ENCODE assay signal across 14 cellular contexts in the genomic region with DNA sequence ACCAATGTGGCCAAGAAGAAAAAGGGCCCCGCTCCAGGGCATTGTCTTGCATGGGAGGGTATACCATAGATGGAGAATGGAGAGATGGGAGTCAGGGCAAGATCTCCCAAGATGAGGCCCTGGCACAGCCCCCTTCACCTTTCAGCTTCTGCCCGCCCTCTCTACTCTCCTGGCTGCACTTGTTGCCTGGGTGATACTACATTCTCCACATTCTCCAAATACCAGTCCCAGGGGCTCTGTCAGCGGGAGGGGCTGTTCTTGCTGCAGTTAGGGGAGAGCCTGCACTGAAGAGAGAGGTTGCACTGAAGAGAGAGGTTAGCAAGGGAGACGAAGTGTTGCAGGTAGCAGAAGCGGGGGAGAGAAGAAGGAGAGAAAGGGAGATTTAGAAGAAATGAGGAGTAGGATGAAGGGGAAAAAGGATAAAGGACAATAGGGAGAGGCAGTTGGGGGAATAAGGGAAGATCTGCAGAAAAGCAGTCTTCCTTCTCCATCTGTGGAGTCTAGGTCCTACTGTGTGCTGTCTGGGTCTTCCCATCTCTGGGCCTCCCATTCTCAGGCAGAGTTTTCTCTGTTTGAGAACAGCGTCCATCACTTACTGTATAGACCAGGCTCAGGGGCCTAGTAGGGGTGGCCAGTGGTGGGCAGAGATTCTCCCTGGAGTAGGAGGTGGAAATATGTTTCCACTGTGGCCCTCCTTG. TPM values are rescaled to one million over a fixed set of nuclear protein-coding genes. Genes with fewer than 3 reads are reported as not detected.
DNase-seq lines count a peak whose midpoint lies in the region; ATAC-seq and TF ChIP-seq lines count a peak whose summit lies in the region.
"Had no signal": no experiment of that assay in that cellular context is flagged by ENCODE, and none has a peak within 500 bp of the region (broad histone marks: within the 10 kb centered on the region; RNA-seq: fewer than 3 reads in every experiment).

No MANE protein-coding gene starts in this region.

- no peaks in the 10 kb centered on the region for H3K9me3 ChIP-seq in Peyer's patch
- H3K9me3 ChIP-seq in hepatocyte (ENCODE audit: low read depth) = no peaks in the 10 kb centered on the region
- no peaks in the 10 kb centered on the region for H3K9me3 ChIP-seq in CD4-positive, alpha-beta T cell (ENCODE audit: control insufficient read depth, low read length)
- H3K9me3 ChIP-seq in prostate gland = no peaks in the 10 kb centered on the region
- H3K9me3 ChIP-seq: MG63, mucosa of descending colon had no signal

- H3K9me3 Mint-ChIP-seq in activated T-helper 2 cell treated with anti-CD3 and anti-CD28 coated beads, Interferon-gamma antibody, Interleukin-2, Interleukin-4, amounts not matched to agents 10 μg/mL and 5 μg/mL and 100 μg/mL, durations not matched to agents 14 hours and 24 hours and 36 hours = no peaks in the 10 kb centered on the region
- H3K9me3 Mint-ChIP-seq in CD4-positive, alpha-beta T cell = no peaks in the 10 kb centered on the region
- H3K9me3 Mint-ChIP-seq: activated CD8-positive, alpha-beta T cell treated with anti-CD3 and anti-CD28 coated beads for 36 hours; CD4-positive, CD25-positive, alpha-beta regulatory T cell had no signal

- H3K4me3 ChIP-seq in Peyer's patch (no peak overlapping the region), hepatocyte (no peak overlapping the region), prostate gland (no peak overlapping the region)
- H3K4me3 ChIP-seq: MG63, mucosa of descending colon had no signal

- peaks cover 8% of the 10 kb centered on the region for H3K4me1 Mint-ChIP-seq in activated T-helper 2 cell treated with anti-CD3 and anti-CD28 coated beads, Interferon-gamma antibody, Interleukin-2, Interleukin-4, amounts not matched to agents 10 μg/mL and 5 μg/mL and 100 μg/mL, durations not matched to agents 14 hours and 24 hours and 36 hours (ENCODE audit: low read depth)
- H3K4me1 Mint-ChIP-seq in CD4-positive, alpha-beta T cell (ENCODE audit: low read depth) = peaks cover 6% of the 10 kb centered on the region

- WGBS in hepatocyte (ENCODE audit: low lambda C conversion rate, missing lambda C conversion rate) = 59% methylated on average over 6 of the region's 6 CpGs
- WGBS in prostate gland = 66% methylated on average over 6 of the region's 6 CpGs

- H3K36me3 Mint-ChIP-seq in activated T-helper 2 cell treated with anti-CD3 and anti-CD28 coated beads, Interferon-gamma antibody, Interleukin-2, Interleukin-4, amounts not matched to agents 10 μg/mL and 5 μg/mL and 100 μg/mL, durations not matched to agents 14 hours and 24 hours and 36 hours (ENCODE audit: low read depth) = no peaks in the 10 kb centered on the region
- no peaks in the 10 kb centered on the region for H3K36me3 Mint-ChIP-seq in CD4-positive, alpha-beta T cell (ENCODE audit: low read depth)

- H3K36me3 ChIP-seq in Peyer's patch (peaks cover 0 to 26% (median 0%) of the 10 kb centered on the region in 3 donors), hepatocyte (replicated peaks; ENCODE audit: insufficient read depth, low read depth) (no peaks in the 10 kb centered on the region), prostate gland (no peaks in the 10 kb centered on the region)

- H3K4me1 ChIP-seq in Peyer's patch (peaks cover 0 to 40% (median 5%) of the 10 kb centered on the region in 4 donors), hepatocyte (ENCODE audit: insufficient read depth) (peaks cover 66% of the 10 kb centered on the region), prostate gland (replicated peaks) (peaks cover 6% of the 10 kb centered on the region)

- POLR2A ChIA-PET in CD4-positive, alpha-beta T cell (lab: Charles Lee) = no interaction called here

- H3K4me2 ChIP-seq in hepatocyte = peak overlapping the region; percentile 29

- H3K79me2 ChIP-seq in hepatocyte = peaks cover 2% of the 10 kb centered on the region

- CTCF ChIA-PET in CD4-positive, alpha-beta T cell (lab: Charles Lee) = no interaction called here

- TF ChIP-seq CTCF in Peyer's patch (IDR thresholded peaks at IDR 0.05) = no peak
- TF ChIP-seq CTCF in hepatocyte (IDR thresholded peaks at IDR 0.05; ENCODE audit: poor library complexity) = no peak
- TF ChIP-seq CTCF in CD4-positive, alpha-beta T cell (IDR thresholded peaks at IDR 0.05) = no peak
- no peak for TF ChIP-seq CTCF in prostate gland (IDR thresholded peaks at IDR 0.05)

- intact Hi-C loops in posterior vena cava (cut with DNase I) = no loop called here
- intact Hi-C loops in activated T-helper 2 cell treated with anti-CD3 and anti-CD28 coated beads, Interferon-gamma antibody, Interleukin-2, Interleukin-4, amounts not matched to agents 10 μg/mL and 5 μg/mL and 100 μg/mL, durations not matched to agents 14 hours and 24 hours and 36 hours (cut with micrococcal nuclease) = no loop called here
- intact Hi-C loops in CD4-positive, alpha-beta T cell (cut with DNase I, micrococcal nuclease) = no loop called here
- intact Hi-C loops in prostate gland (cut with DNase I) = no loop called here

- H2AFZ ChIP-seq in hepatocyte = no peak overlapping the region

- H3K27me3 ChIP-seq in Peyer's patch = no peaks in the 10 kb centered on the region
- H3K27me3 ChIP-seq in hepatocyte = peaks cover 4% of the 10 kb centered on the region
- peaks cover under 1% of the 10 kb centered on the region for H3K27me3 ChIP-seq in CD4-positive, alpha-beta T cell (ENCODE audit: control insufficient read depth, insufficient read depth, low read length)
- no peaks in the 10 kb centered on the region for H3K27me3 ChIP-seq in prostate gland (replicated peaks; ENCODE audit: insufficient read depth)
- H3K27me3 ChIP-seq: brain microvascular endothelial cell, MG63 had no signal

- H3K27ac ChIP-seq in Peyer's patch (peak overlapping the region in 1 of 4 donors; percentile 51), hepatocyte (peak overlapping the region; percentile 20), prostate gland (no peak overlapping the region)
- H3K27ac ChIP-seq in CD4-positive, alpha-beta T cell (ENCODE audit: low read depth, low read length) = no peak overlapping the region
- H3K27ac ChIP-seq: brain microvascular endothelial cell had no signal

- H4K20me1 ChIP-seq in hepatocyte (ENCODE audit: insufficient read depth, poor library complexity, severe bottlenecking) = no peaks in the 10 kb centered on the region

- TF ChIP-seq POLR2A in Peyer's patch (IDR thresholded peaks at IDR 0.05) = no peak
- no peak for TF ChIP-seq POLR2A in prostate gland (IDR thresholded peaks at IDR 0.05)

- no peaks in the 10 kb centered on the region for H3K9me2 ChIP-seq in hepatocyte (replicated peaks; ENCODE audit: insufficient read depth)

- no peak overlapping the region for H3K27ac Mint-ChIP-seq in activated T-helper 2 cell treated with anti-CD3 and anti-CD28 coated beads, Interferon-gamma antibody, Interleukin-2, Interleukin-4, amounts not matched to agents 10 μg/mL and 5 μg/mL and 100 μg/mL, durations not matched to agents 14 hours and 24 hours and 36 hours
- no peak overlapping the region for H3K27ac Mint-ChIP-seq in CD4-positive, alpha-beta T cell
- H3K27ac Mint-ChIP-seq: activated CD8-positive, alpha-beta T cell treated with anti-CD3 and anti-CD28 coated beads for 36 hours; CD4-positive, CD25-positive, alpha-beta regulatory T cell had no signal

- no peak overlapping the region for H3K4me3 Mint-ChIP-seq in activated T-helper 2 cell treated with anti-CD3 and anti-CD28 coated beads, Interferon-gamma antibody, Interleukin-2, Interleukin-4, amounts not matched to agents 10 μg/mL and 5 μg/mL and 100 μg/mL, durations not matched to agents 14 hours and 24 hours and 36 hours (ENCODE audit: low read depth)
- no peak overlapping the region for H3K4me3 Mint-ChIP-seq in CD4-positive, alpha-beta T cell
- H3K4me3 Mint-ChIP-seq: activated CD8-positive, alpha-beta T cell treated with anti-CD3 and anti-CD28 coated beads for 36 hours; CD4-positive, CD25-positive, alpha-beta regulatory T cell had no signal

- peak; percentile 74 for DNase-seq in EL
- peak in 2 of 3 donors; percentile 21 to 28 for DNase-seq in Peyer's patch
- DNase-seq in hepatocyte (ENCODE audit: low spot score) = no peak
- peak; percentile 44 for DNase-seq in posterior vena cava (ENCODE audit: low spot score)
- DNase-seq in activated T-helper 2 cell treated with anti-CD3 and anti-CD28 coated beads, Interferon-gamma antibody, Interleukin-2, Interleukin-4, amounts not matched to agents 10 μg/mL and 5 μg/mL and 100 μg/mL, durations not matched to agents 14 hours and 24 hours and 36 hours (ENCODE audit: low spot score) = no peak
- DNase-seq in CD4-positive, alpha-beta T cell = no peak
- DNase-seq in prostate gland (ENCODE audit: low spot score) = no peak
- DNase-seq: activated CD8-positive, alpha-beta T cell treated with anti-CD3 and anti-CD28 coated beads for 36 hours; brain microvascular endothelial cell; CD4-positive, CD25-positive, alpha-beta regulatory T cell; MG63; stimulated activated naive CD4-positive, alpha-beta T cell had no signal

- no peak for ATAC-seq in CD4-positive, alpha-beta T cell (ENCODE audit: poor library complexity)
- no peak for ATAC-seq in HG03442 (IDR thresholded peaks at IDR 0.05; ENCODE audit: unreplicated experiment)
- ATAC-seq: activated CD8-positive, alpha-beta T cell treated with anti-CD3 and anti-CD28 coated beads for 36 hours; mucosa of descending colon had no signal

- H3K27me3 Mint-ChIP-seq in activated T-helper 2 cell treated with anti-CD3 and anti-CD28 coated beads, Interferon-gamma antibody, Interleukin-2, Interleukin-4, amounts not matched to agents 10 μg/mL and 5 μg/mL and 100 μg/mL, durations not matched to agents 14 hours and 24 hours and 36 hours (ENCODE audit: low read depth) = peaks cover 12% of the 10 kb centered on the region
- H3K27me3 Mint-ChIP-seq in CD4-positive, alpha-beta T cell = peaks cover 28% of the 10 kb centered on the region

RNA-seq across cellular contexts. Expression of gene PHLDB1, which starts 8.0 kb away (rescaled TPM):
- total RNA-seq in Peyer's patch (100 to 1,000 TPM in 2 of 4 donors, 10 to 100 TPM in 2; 32.4 to 380 (median 93.8) TPM), hepatocyte (45.8 and 51.8 TPM in 2 replicates), posterior vena cava (100 to 1,000 TPM; 155 to 201 TPM), prostate gland (100 to 1,000 TPM in 1 of 2 donors, 10 to 100 TPM in 1; 74.5 to 113 TPM)
- polyA plus RNA-seq in hepatocyte = 71.1 and 73.0 TPM in 2 replicates
- total RNA-seq in activated T-helper 2 cell treated with anti-CD3 and anti-CD28 coated beads, Interferon-gamma antibody, Interleukin-2, Interleukin-4, amounts not matched to agents 10 μg/mL and 5 μg/mL and 100 μg/mL, durations not matched to agents 14 hours and 24 hours and 36 hours = 2.1 and 2.2 TPM in 2 replicates
- 1 to 10 TPM; 1.8 to 2.3 TPM for total RNA-seq in CD4-positive, alpha-beta T cell

RNA-seq across cellular contexts. Expression of gene ARCN1, which starts 43.2 kb away (rescaled TPM):
- total RNA-seq in Peyer's patch (100 to 1,000 TPM in 2 of 4 donors, 10 to 100 TPM in 2; 54.5 to 116 (median 91.0) TPM), hepatocyte (177 and 190 TPM in 2 replicates), posterior vena cava (100 to 1,000 TPM; 148 to 176 TPM), prostate gland (100 to 1,000 TPM; 108 to 132 TPM)
- polyA plus RNA-seq in hepatocyte = 166 and 194 TPM in 2 replicates
- 132 and 133 TPM in 2 replicates for total RNA-seq in activated T-helper 2 cell treated with anti-CD3 and anti-CD28 coated beads, Interferon-gamma antibody, Interleukin-2, Interleukin-4, amounts not matched to agents 10 μg/mL and 5 μg/mL and 100 μg/mL, durations not matched to agents 14 hours and 24 hours and 36 hours
- total RNA-seq in CD4-positive, alpha-beta T cell = 10 to 100 TPM; 73.7 to 78.6 TPM

RNA-seq across cellular contexts. Expression of gene IFT46, which starts 49.7 kb away (rescaled TPM):
- 10 to 100 TPM; 12.5 to 32.2 (median 14.4) TPM for total RNA-seq in Peyer's patch
- total RNA-seq in hepatocyte = 20.6 and 21.0 TPM in 2 replicates
- 12.3 and 12.6 TPM in 2 replicates for polyA plus RNA-seq in hepatocyte
- 10 to 100 TPM; 15.9 TPM for total RNA-seq in posterior vena cava
- total RNA-seq in activated T-helper 2 cell treated with anti-CD3 and anti-CD28 coated beads, Interferon-gamma antibody, Interleukin-2, Interleukin-4, amounts not matched to agents 10 μg/mL and 5 μg/mL and 100 μg/mL, durations not matched to agents 14 hours and 24 hours and 36 hours = 14.2 and 15.4 TPM in 2 replicates
- total RNA-seq in CD4-positive, alpha-beta T cell = 1 to 10 TPM; 4.9 to 6.3 TPM
- 10 to 100 TPM; 38.9 to 48.4 TPM for total RNA-seq in prostate gland

Comparison
In these comparisons a context has a peak if more than half of its experiments do, and no peak if none do; other contexts are left out.
1. DNase-seq: peak in EL (single experiment), Peyer's patch (2 of 3) and posterior vena cava (single experiment); none in hepatocyte (single experiment), activated T-helper 2 cell treated with anti-CD3 and anti-CD28 coated beads, Interferon-gamma antibody, Interleukin-2, Interleukin-4, amounts not matched to agents 10 μg/mL and 5 μg/mL and 100 μg/mL, durations not matched to agents 14 hours and 24 hours and 36 hours (single experiment), CD4-positive, alpha-beta T cell (0 of 10) and prostate gland (single experiment).
2. RNA of gene PHLDB1, which starts 8.0 kb away (total RNA-seq): 155 to 201 TPM in posterior vena cava, 32.4 to 380 TPM in Peyer's patch, 74.5 to 113 TPM in prostate gland and 45.8 to 51.8 TPM in hepatocyte; 1.8 to 2.3 TPM in CD4-positive, alpha-beta T cell and 2.1 to 2.2 TPM in activated T-helper 2 cell treated with anti-CD3 and anti-CD28 coated beads, Interferon-gamma antibody, Interleukin-2, Interleukin-4, amounts not matched to agents 10 μg/mL and 5 μg/mL and 100 μg/mL, durations not matched to agents 14 hours and 24 hours and 36 hours; every median in the first group is over 10 times any median in the second.